16 cellular contexts compared by ENCODE assay signal in the genomic region with DNA sequence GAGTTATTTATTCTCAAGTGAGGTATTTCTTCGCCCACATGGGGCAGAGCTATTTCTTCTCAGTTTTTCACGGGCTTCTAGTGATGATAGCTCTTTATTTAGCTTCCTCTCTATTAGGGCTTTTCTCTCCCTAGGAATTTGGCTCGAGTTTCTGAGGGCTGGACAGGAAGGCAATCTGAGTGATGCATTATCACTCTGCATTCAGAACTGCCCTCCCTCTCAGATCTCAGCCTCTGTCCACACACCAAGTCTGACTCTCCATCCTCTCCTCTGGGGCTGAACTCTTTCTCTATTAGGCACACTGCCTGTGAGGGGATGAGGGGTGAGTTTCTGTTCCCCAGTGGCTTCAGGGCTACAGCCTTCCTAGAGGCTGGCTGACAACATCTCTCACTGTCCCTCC. TPM values are rescaled to one million over a fixed set of nuclear protein-coding genes. Genes with fewer than 3 reads are reported as not detected.
DNase-seq lines count a peak whose midpoint lies in the region; ATAC-seq and TF ChIP-seq lines count a peak whose summit lies in the region.
"Had no signal": no experiment of that assay in that cellular context is flagged by ENCODE, and none has a peak within 500 bp of the region (broad histone marks: within the 10 kb centered on the region; RNA-seq: fewer than 3 reads in every experiment).

No MANE protein-coding gene starts in this region.

- no peaks in the 10 kb centered on the region for H3K9me2 ChIP-seq in Loucy (replicated peaks; ENCODE audit: low read depth, low read length)

- H3K36me3 ChIP-seq in Loucy (ENCODE audit: insufficient read depth, low read length) (no peaks in the 10 kb centered on the region), ovary (no peaks in the 10 kb centered on the region), gastroesophageal sphincter (no peaks in the 10 kb centered on the region)
- H3K36me3 ChIP-seq: BLaER1 had no signal

- H3K27me3 ChIP-seq in Loucy (ENCODE audit: insufficient read depth, low read length, poor library complexity, severe bottlenecking) (no peaks in the 10 kb centered on the region), ovary (no peaks in the 10 kb centered on the region), gastroesophageal sphincter (no peaks in the 10 kb centered on the region)
- H3K27me3 ChIP-seq: BLaER1 had no signal

- no peak overlapping the region for H3K4me3 ChIP-seq in Loucy (ENCODE audit: low read length, poor library complexity, severe bottlenecking)
- H3K4me3 ChIP-seq in ovary: no peak overlapping the region
- H3K4me3 ChIP-seq in gastroesophageal sphincter: no peak overlapping the region
- H3K4me3 ChIP-seq: BLaER1 had no signal

- H3F3A ChIP-seq in Loucy (ENCODE audit: low read depth): no peaks in the 10 kb centered on the region

- peak overlapping the region; percentile 86 for H3K27ac Mint-ChIP-seq in chondrocyte (ENCODE audit: unreplicated experiment)

- TF ChIP-seq EP300 in ovary (IDR thresholded peaks at IDR 0.05) (no peak), gastroesophageal sphincter (IDR thresholded peaks at IDR 0.05) (no peak)

- H3K4me1 ChIP-seq in Loucy (ENCODE audit: insufficient read depth, low read length, poor library complexity, severe bottlenecking) (no peaks in the 10 kb centered on the region), ovary (ENCODE audit: insufficient read depth) (no peaks in the 10 kb centered on the region), gastroesophageal sphincter (no peaks in the 10 kb centered on the region)
- H3K4me1 ChIP-seq: BLaER1 had no signal

- H3K4me2 ChIP-seq in Loucy (ENCODE audit: low read depth, low read length, poor library complexity, severe bottlenecking): no peak overlapping the region
- H3K4me2 ChIP-seq: BLaER1 had no signal

- intact Hi-C loops in ovary (cut with DNase I): no loop called here

- no peak overlapping the region for H3K27ac ChIP-seq in ovary
- no peak overlapping the region for H3K27ac ChIP-seq in gastroesophageal sphincter
- H3K27ac ChIP-seq: BLaER1 had no signal

- H4K20me1 ChIP-seq in Loucy (ENCODE audit: insufficient read depth, low read length, poor library complexity, severe bottlenecking): no peaks in the 10 kb centered on the region
- H4K20me1 ChIP-seq: BLaER1 had no signal

- peak; percentile 26 for DNase-seq in AG08396 (ENCODE audit: low spot score)
- DNase-seq in chondrocyte (ENCODE audit: low spot score): no peak
- DNase-seq in left kidney (ENCODE audit: low read depth, low spot score): peak; percentile 40
- DNase-seq in ovary: no peak
- DNase-seq in NCI-H1436 (lab: John Stamatoyannopoulos, UW): no peak
- DNase-seq in NCI-H526 (lab: John Stamatoyannopoulos, UW): no peak
- DNase-seq: activated CD8-positive, alpha-beta memory T cell treated with anti-CD3 and anti-CD28 coated beads for 24 hours; DMS79 treated with DMSO at 0.1 percent for 48 hours; MM.1S; retina; stimulated activated naive CD8-positive, alpha-beta T cell treated with anti-CD3 and anti-CD28 coated beads, Interleukin-15, Interleukin-2, amounts not matched to agents 100 U/mL and 50 U/mL, for 24 hours; T1000 had no signal

- no peaks in the 10 kb centered on the region for H3K9me3 Mint-ChIP-seq in chondrocyte (ENCODE audit: low read depth)

- no peak for TF ChIP-seq POLR2A in ovary (IDR thresholded peaks at IDR 0.05)
- TF ChIP-seq POLR2A in gastroesophageal sphincter (IDR thresholded peaks at IDR 0.05): no peak

- no peak overlapping the region for H3K4me3 Mint-ChIP-seq in chondrocyte (ENCODE audit: unreplicated experiment)

- H3K36me3 Mint-ChIP-seq in chondrocyte (ENCODE audit: low read depth): no peaks in the 10 kb centered on the region

- ATAC-seq in gastroesophageal sphincter: no peak
- ATAC-seq: HCT116; stimulated activated naive CD8-positive, alpha-beta T cell treated with anti-CD3 and anti-CD28 coated beads, Interleukin-15, Interleukin-2, amounts not matched to agents 100 U/mL and 50 U/mL, for 24 hours had no signal

- H3K27me3 Mint-ChIP-seq in chondrocyte (ENCODE audit: low read depth): no peaks in the 10 kb centered on the region

- no peaks in the 10 kb centered on the region for H3K79me2 ChIP-seq in Loucy (ENCODE audit: insufficient read depth, low read length)

- peak overlapping the region; percentile 55; the same call in 1 of the 2 replicates for H2AFZ ChIP-seq in Loucy (ENCODE audit: low read length)

- 21 to 23% (median 23%) methylated on average over 3 of the region's 3 CpGs for WGBS in ovary, 3 donors
- WGBS in gastroesophageal sphincter (ENCODE audit: low coverage in 1 of 2), 2 donors: 13 to 30% methylated on average over 2 to 3 of the region's 3 CpGs

- H3K9me3 ChIP-seq in Loucy (ENCODE audit: insufficient read depth, low read depth, low read length) (no peaks in the 10 kb centered on the region), ovary (no peaks in the 10 kb centered on the region), gastroesophageal sphincter (no peaks in the 10 kb centered on the region)
- H3K9me3 ChIP-seq: BLaER1 had no signal

- peaks cover 10% of the 10 kb centered on the region for H3K4me1 Mint-ChIP-seq in chondrocyte (ENCODE audit: low read depth)

- no peak overlapping the region for H3K9ac ChIP-seq in Loucy (ENCODE audit: low read depth, low read length, poor library complexity, severe bottlenecking)
- H3K9ac ChIP-seq: BLaER1 had no signal

- TF ChIP-seq CTCF in Loucy (conservative IDR thresholded peaks at IDR 0.05; ENCODE audit: low read length) (no peak), chondrocyte (IDR thresholded peaks at IDR 0.05) (peak; percentile 14), ovary (IDR thresholded peaks at IDR 0.05) (no peak), gastroesophageal sphincter (IDR thresholded peaks at IDR 0.05) (no peak)

RNA-seq across cellular contexts. Expression of a gene that starts 14.9 kb away (rescaled TPM):
- total RNA-seq in chondrocyte (44.8 to 51.8 TPM (median 46.2 TPM) in 3 replicates), ovary (10 to 100 TPM; 26.9 to 38.8 (median 35.7) TPM), gastroesophageal sphincter (10 to 100 TPM; 32.1 to 45.8 (median 38.9) TPM)
- polyA plus RNA-seq in ovary: 10 to 100 TPM; 13.6 to 27.1 TPM

RNA-seq across cellular contexts. Expression of a gene that starts 51.0 kb away (rescaled TPM):
- total RNA-seq in chondrocyte (60.3 to 74.5 TPM (median 60.4 TPM) in 3 replicates), ovary (10 to 100 TPM; 23.2 to 38.8 (median 28.5) TPM), gastroesophageal sphincter (10 to 100 TPM; 33.8 to 38.6 (median 36.0) TPM)
- 10 to 100 TPM; 14.5 to 31.2 TPM for polyA plus RNA-seq in ovary

Comparison
In these comparisons a context has a peak if more than half of its experiments do, and no peak if none do; other contexts are left out.
1. DNase-seq: peak in AG08396 (single experiment) and left kidney (single experiment); none in chondrocyte (single experiment), ovary (0 of 5), NCI-H1436 (single experiment) and NCI-H526 (0 of 2).